ENCODE assay signal across 13 cellular contexts in genomic region chr6:106883808-106884262, GRCh38.
A peak's percentile ranks its signal among the peaks of the same experiment; 100 is the strongest.
DNase-seq lines count a peak whose midpoint lies in the region; ATAC-seq, FAIRE-seq and TF ChIP-seq lines count a peak whose summit lies in the region.
"Had no signal": no experiment of that assay in that cellular context is flagged by ENCODE, and none has a peak within 500 bp of the region (broad histone marks: within the 10 kb centered on the region; RNA-seq: fewer than 3 reads in every experiment).

No MANE protein-coding gene starts in this region.

- H3F3A ChIP-seq in SK-N-SH (replicated peaks; ENCODE audit: insufficient read depth), result no peaks in the 10 kb centered on the region

- no peak for FAIRE-seq in D721Med (lab: Jason Lieb, UNC)
- FAIRE-seq in frontal cortex (lab: Jason Lieb, UNC), result no peak

- H3K4me2 ChIP-seq in SK-N-SH, result no peak overlapping the region
- H3K4me2 ChIP-seq in hepatocyte, result no peak overlapping the region

- DNase-seq in D721Med (ENCODE audit: insufficient read length, low spot score) (no peak), SK-N-SH (peak; percentile 49), hepatocyte (ENCODE audit: low spot score) (peak; percentile 28), right atrium auricular region (ENCODE audit: low spot score) (no peak), frontal cortex (ENCODE audit: low spot score in 2 of 2) (no peak)
- DNase-seq in Jurkat, Clone E6-1 (ENCODE audit: low read depth, low spot score), result peak; percentile 15
- DNase-seq: activated CD4-positive, alpha-beta T cell treated with anti-CD3 and anti-CD28 coated beads, Interleukin-2, amount 10 ng/mL, durations not matched to agents 7 days and 5 days; activated naive CD4-positive, alpha-beta T cell; cerebellar nuclear complex; kidney glomerular epithelial cell; stimulated activated naive CD4-positive, alpha-beta T cell had no signal

- H2AFZ ChIP-seq in SK-N-SH (ENCODE audit: low read depth), result no peak overlapping the region
- H2AFZ ChIP-seq in hepatocyte, result no peak overlapping the region

- H3K4me1 ChIP-seq in SK-N-SH (ENCODE audit: control insufficient read depth in 1 of 2, insufficient read depth in 2 of 2, low read depth in 1 of 2, low read length in 1 of 2) (peaks cover 0 to 17% of the 10 kb centered on the region in 2 experiments; a peak in 2 of 4 replicates), hepatocyte (ENCODE audit: insufficient read depth) (peaks cover 38% of the 10 kb centered on the region), right atrium auricular region (no peaks in the 10 kb centered on the region)

- no peak for ATAC-seq in HG02610 (IDR thresholded peaks at IDR 0.05; ENCODE audit: unreplicated experiment)
- ATAC-seq in HG03342 (IDR thresholded peaks at IDR 0.05; ENCODE audit: unreplicated experiment), result no peak

- TF ChIP-seq RAD21 in SK-N-SH (IDR thresholded peaks at IDR 0.05; ENCODE audit: low read length), result peak; percentile 13; the same call in 1 of the 2 replicates

- no peaks in the 10 kb centered on the region for H3K36me3 ChIP-seq in SK-N-SH (replicated peaks in 1 of 2; ENCODE audit: control insufficient read depth in 1 of 2, insufficient read depth in 2 of 2, low read length in 1 of 2)
- H3K36me3 ChIP-seq in hepatocyte (replicated peaks; ENCODE audit: insufficient read depth, low read depth), result no peaks in the 10 kb centered on the region
- H3K36me3 ChIP-seq in right atrium auricular region, result no peaks in the 10 kb centered on the region

- WGBS in SK-N-SH (ENCODE audit: low lambda C conversion rate), result 24% methylated on average over 4 of the region's 4 CpGs
- WGBS in hepatocyte (ENCODE audit: low lambda C conversion rate, missing lambda C conversion rate), result 37% methylated on average over 4 of the region's 4 CpGs

- POLR2A ChIA-PET in SK-N-SH (lab: Yijun Ruan, JAX), result interaction anchor here (1.0 to 1.1 kb wide), 2 partner anchors 82 to 90 kb away, joined by 3 to 4 read pairs; no protein-coding TSS in a partner anchor

- H3K27ac ChIP-seq in SK-N-SH (ENCODE audit: low read depth in 2 of 2, low read length in 1 of 2), result peak overlapping the region in 1 of 2 experiments; percentile 58; a peak in 2 of 4 replicates
- H3K27ac ChIP-seq in hepatocyte, result no peak overlapping the region
- no peak overlapping the region for H3K27ac ChIP-seq in right atrium auricular region

- H3K79me2 ChIP-seq in SK-N-SH (ENCODE audit: insufficient read depth) (no peaks in the 10 kb centered on the region), hepatocyte (no peaks in the 10 kb centered on the region)

- CTCF ChIA-PET in SK-N-SH (lab: Yijun Ruan, JAX), result no interaction called here

- no peak overlapping the region for H3K9ac ChIP-seq in SK-N-SH

- no peaks in the 10 kb centered on the region; the same call in 1 of the 2 replicates for H3K27me3 ChIP-seq in SK-N-SH (ENCODE audit: insufficient read depth)
- no peaks in the 10 kb centered on the region for H3K27me3 ChIP-seq in hepatocyte
- H3K27me3 ChIP-seq in right atrium auricular region, result no peaks in the 10 kb centered on the region

- TF ChIP-seq EP300 in SK-N-SH (IDR thresholded peaks at IDR 0.05; ENCODE audit: borderline replicate concordance in 1 of 2, low read depth in 1 of 2, low read length in 1 of 2), result peak in 1 of 2 experiments; percentile 94; a peak in 2 of 4 replicates

- H3K9me2 ChIP-seq in SK-N-SH, result no peaks in the 10 kb centered on the region
- H3K9me2 ChIP-seq in hepatocyte (replicated peaks; ENCODE audit: insufficient read depth), result no peaks in the 10 kb centered on the region

- H3K9me3 ChIP-seq in SK-N-SH, result no peaks in the 10 kb centered on the region
- H3K9me3 ChIP-seq in hepatocyte (ENCODE audit: low read depth), result no peaks in the 10 kb centered on the region
- no peaks in the 10 kb centered on the region for H3K9me3 ChIP-seq in right atrium auricular region

- H4K20me1 ChIP-seq in SK-N-SH (ENCODE audit: insufficient read depth), result no peaks in the 10 kb centered on the region
- H4K20me1 ChIP-seq in hepatocyte (ENCODE audit: insufficient read depth, poor library complexity, severe bottlenecking), result no peaks in the 10 kb centered on the region

- TF ChIP-seq CTCF in D721Med (IDR thresholded peaks at IDR 0.05; ENCODE audit: insufficient read depth, missing control alignments) (peak; percentile 2), SK-N-SH (IDR thresholded peaks at IDR 0.05) (no peak), hepatocyte (IDR thresholded peaks at IDR 0.05; ENCODE audit: poor library complexity) (peak; percentile 19), right atrium auricular region (IDR thresholded peaks at IDR 0.05) (no peak)

- no peak overlapping the region for H3K4me3 ChIP-seq in Jurkat, Clone E6-1 (ENCODE audit: low read length)
- H3K4me3 ChIP-seq in SK-N-SH (ENCODE audit: low read depth in 2 of 2, low read length in 1 of 2) (no peak overlapping the region), hepatocyte (no peak overlapping the region), right atrium auricular region (no peak overlapping the region)

TF ChIP-seq in SK-N-SH, 30 proteins besides CTCF, POLR2A, EP300 and RAD21:
- peak; percentile 50 for TF ChIP-seq CHD2 (IDR thresholded peaks at IDR 0.05; ENCODE audit: low read length, partially characterized antibody)
- no peak; the same call in 1 of the 2 replicates for TF ChIP-seq USF1 (IDR thresholded peaks at IDR 0.05; ENCODE audit: borderline replicate concordance, low read depth)
- TF ChIP-seq TEAD4 (IDR thresholded peaks at IDR 0.05; ENCODE audit: borderline replicate concordance, insufficient read depth), result no peak
- no peak for TF ChIP-seq REST (IDR thresholded peaks at IDR 0.05; ENCODE audit: low read depth, low read length)
- peak; percentile 44; the same call in 1 of the 2 replicates for TF ChIP-seq MXI1 (IDR thresholded peaks at IDR 0.05; ENCODE audit: low read depth, low read length)
- TF ChIP-seq RXRA (IDR thresholded peaks at IDR 0.05; ENCODE audit: borderline replicate concordance, low read depth), result no peak
- peak; percentile 87 for TF ChIP-seq RCOR1 (IDR thresholded peaks at IDR 0.05; ENCODE audit: low read length)
- no peak for TF ChIP-seq NRF1 (IDR thresholded peaks at IDR 0.05; ENCODE audit: low read depth, low read length)
- TF ChIP-seq GATA2 (CRISPR knock-in tag; IDR thresholded peaks at IDR 0.05), result peak; percentile 86

Comparison
In these comparisons a context has a peak if more than half of its experiments do, and no peak if none do; other contexts are left out.
1. DNase-seq: peak in Jurkat, Clone E6-1 (single experiment), SK-N-SH (single experiment) and hepatocyte (single experiment); none in D721Med (single experiment), right atrium auricular region (single experiment) and frontal cortex (0 of 2).
2. CTCF ChIP-seq: peak in D721Med (single experiment) and hepatocyte (single experiment); none in SK-N-SH (single experiment) and right atrium auricular region (0 of 2).